ENCODE assay signal across 25 cellular contexts in the genomic region with DNA sequence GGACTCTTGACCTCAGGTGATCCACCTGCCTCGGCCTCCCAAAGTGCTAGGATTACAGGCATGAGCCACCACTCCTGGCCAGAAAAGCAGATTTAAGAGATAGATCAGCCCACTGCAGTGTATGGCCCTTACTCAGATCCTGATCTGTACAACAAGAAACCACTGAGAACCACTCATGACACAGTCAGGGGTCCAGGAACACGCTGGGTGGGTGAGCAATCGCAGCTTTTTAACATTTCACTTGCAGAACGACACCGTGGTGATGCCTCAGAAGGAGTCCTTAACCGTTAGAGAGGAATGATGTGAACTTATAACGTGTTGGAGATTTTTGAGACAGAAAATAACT. TPM values are rescaled to one million over a fixed set of nuclear protein-coding genes. Genes with fewer than 3 reads are reported as not detected.
A peak's percentile ranks its signal among the peaks of the same experiment; 100 is the strongest.
DNase-seq lines count a peak whose midpoint lies in the region; ATAC-seq and TF ChIP-seq lines count a peak whose summit lies in the region.
"Had no signal": no experiment of that assay in that cellular context is flagged by ENCODE, and none has a peak within 500 bp of the region (broad histone marks: within the 10 kb centered on the region; RNA-seq: fewer than 3 reads in every experiment).

No MANE protein-coding gene starts in this region.

- H3K27me3 ChIP-seq in osteoblast (ENCODE audit: insufficient read depth, low read length) = no peaks in the 10 kb centered on the region
- H3K27me3 ChIP-seq: SJCRH30 had no signal

- TF ChIP-seq CTCF in osteoblast (IDR thresholded peaks at IDR 0.05; ENCODE audit: extremely low read depth, low read depth, low read length) = no peak

- H3K9me3 Mint-ChIP-seq in activated naive CD8-positive, alpha-beta T cell treated with anti-CD3 and anti-CD28 coated beads, Interleukin-2, amount 50 U/mL, for 24 hours = no peaks in the 10 kb centered on the region
- H3K9me3 Mint-ChIP-seq in activated naive CD8-positive, alpha-beta T cell treated with anti-CD3 and anti-CD28 coated beads for 36 hours = peaks cover 4% of the 10 kb centered on the region
- H3K9me3 Mint-ChIP-seq in activated T-cell treated with anti-CD3 and anti-CD28 coated beads, Interleukin-2, amount 50 U/mL, for 4 hours = no peaks in the 10 kb centered on the region
- H3K9me3 Mint-ChIP-seq: CD4-positive, alpha-beta T cell had no signal

- ATAC-seq in activated naive CD8-positive, alpha-beta T cell treated with anti-CD3 and anti-CD28 coated beads, Interleukin-2, amount 50 U/mL, for 24 hours = peak; percentile 50
- no peak for ATAC-seq in activated T-cell treated with anti-CD3 and anti-CD28 coated beads, Interleukin-2, amount 50 U/mL, for 4 hours
- ATAC-seq: A549, Right ventricle myocardium inferior, SK-N-SH treated with all-trans-retinoic acid at 6 μM for 48 hours had no signal

- H3K4me1 ChIP-seq in osteoblast (ENCODE audit: insufficient read depth, low read length) = no peaks in the 10 kb centered on the region

- no peaks in the 10 kb centered on the region for H3K36me3 ChIP-seq in osteoblast (ENCODE audit: insufficient read depth, low read length)
- H3K36me3 ChIP-seq: SJCRH30 had no signal

- no peak overlapping the region for H3K27ac Mint-ChIP-seq in activated naive CD8-positive, alpha-beta T cell treated with anti-CD3 and anti-CD28 coated beads, Interleukin-2, amount 50 U/mL, for 24 hours
- H3K27ac Mint-ChIP-seq in activated naive CD8-positive, alpha-beta T cell treated with anti-CD3 and anti-CD28 coated beads for 36 hours = no peak overlapping the region
- H3K27ac Mint-ChIP-seq: CD4-positive, alpha-beta T cell had no signal

- H3K9me3 ChIP-seq in osteoblast (ENCODE audit: low read depth, low read length) = no peaks in the 10 kb centered on the region
- H3K9me3 ChIP-seq: A549, SJCRH30 had no signal

- H4K20me1 ChIP-seq in osteoblast (ENCODE audit: insufficient read depth, low read length) = no peaks in the 10 kb centered on the region

- DNase-seq in NCI-H748 (lab: John Stamatoyannopoulos, UW; ENCODE audit: unreplicated experiment) (peak; percentile 28), NCI-H748 treated with DMSO at 0.1 percent for 48 hours (lab: John Stamatoyannopoulos, UW) (no peak), NCI-H69 (lab: John Stamatoyannopoulos, UW) (peak; percentile 21), osteoblast (ENCODE audit: insufficient read length, low spot score, missing footprints) (peak; percentile 46), NCI-H2227 (lab: John Stamatoyannopoulos, UW; ENCODE audit: unreplicated experiment) (no peak)
- DNase-seq in activated naive CD8-positive, alpha-beta T cell treated with anti-CD3 and anti-CD28 coated beads, Interleukin-2, amount 50 U/mL, for 24 hours = no peak
- DNase-seq in activated naive CD8-positive, alpha-beta T cell treated with anti-CD3 and anti-CD28 coated beads for 36 hours = no peak
- no peak for DNase-seq in activated T-cell treated with anti-CD3 and anti-CD28 coated beads, Interleukin-2, amount 50 U/mL, for 4 hours
- DNase-seq: AML-193; CD4-positive, alpha-beta T cell; GOT3; HCEC 1CT; NCI-H1048; NCI-H1694 treated with DMSO at 0.1 percent for 48 hours; NCI-H2081; NCI-H510A; NCI-H774; PC-9; SJCRH30 had no signal

- no peak overlapping the region for H3K4me2 ChIP-seq in osteoblast (ENCODE audit: insufficient read depth, low read length)
- H3K4me2 ChIP-seq: A549; BLaER1 treated with 17β-estradiol and CSF1 and Interleukin-3, amounts not matched to agents 10 nM and 100 nM; PC-9 had no signal

- H3K36me3 Mint-ChIP-seq in activated naive CD8-positive, alpha-beta T cell treated with anti-CD3 and anti-CD28 coated beads, Interleukin-2, amount 50 U/mL, for 24 hours (ENCODE audit: low read depth) = peaks cover 8% of the 10 kb centered on the region
- H3K36me3 Mint-ChIP-seq in activated naive CD8-positive, alpha-beta T cell treated with anti-CD3 and anti-CD28 coated beads for 36 hours = peaks cover 7% of the 10 kb centered on the region
- H3K36me3 Mint-ChIP-seq in activated T-cell treated with anti-CD3 and anti-CD28 coated beads, Interleukin-2, amount 50 U/mL, for 4 hours (ENCODE audit: insufficient read depth) = no peaks in the 10 kb centered on the region

- no peak overlapping the region for H3K4me3 Mint-ChIP-seq in activated naive CD8-positive, alpha-beta T cell treated with anti-CD3 and anti-CD28 coated beads, Interleukin-2, amount 50 U/mL, for 24 hours
- H3K4me3 Mint-ChIP-seq in activated naive CD8-positive, alpha-beta T cell treated with anti-CD3 and anti-CD28 coated beads for 36 hours = no peak overlapping the region
- H3K4me3 Mint-ChIP-seq in activated T-cell treated with anti-CD3 and anti-CD28 coated beads, Interleukin-2, amount 50 U/mL, for 4 hours = no peak overlapping the region
- H3K4me3 Mint-ChIP-seq: CD4-positive, alpha-beta T cell; IgD-negative memory B cell had no signal

- peaks cover 2% of the 10 kb centered on the region for H3K4me1 Mint-ChIP-seq in activated naive CD8-positive, alpha-beta T cell treated with anti-CD3 and anti-CD28 coated beads, Interleukin-2, amount 50 U/mL, for 24 hours
- no peaks in the 10 kb centered on the region for H3K4me1 Mint-ChIP-seq in activated naive CD8-positive, alpha-beta T cell treated with anti-CD3 and anti-CD28 coated beads for 36 hours
- no peaks in the 10 kb centered on the region for H3K4me1 Mint-ChIP-seq in activated T-cell treated with anti-CD3 and anti-CD28 coated beads, Interleukin-2, amount 50 U/mL, for 4 hours (ENCODE audit: low read depth)

- no peaks in the 10 kb centered on the region for H3K79me2 ChIP-seq in osteoblast (ENCODE audit: insufficient read depth, low read length)

- no peak overlapping the region for H2AFZ ChIP-seq in osteoblast (ENCODE audit: low read length)
- H2AFZ ChIP-seq: PC-9 had no signal

- no peaks in the 10 kb centered on the region for H3K27me3 Mint-ChIP-seq in activated naive CD8-positive, alpha-beta T cell treated with anti-CD3 and anti-CD28 coated beads, Interleukin-2, amount 50 U/mL, for 24 hours
- no peaks in the 10 kb centered on the region for H3K27me3 Mint-ChIP-seq in activated naive CD8-positive, alpha-beta T cell treated with anti-CD3 and anti-CD28 coated beads for 36 hours
- H3K27me3 Mint-ChIP-seq in activated T-cell treated with anti-CD3 and anti-CD28 coated beads, Interleukin-2, amount 50 U/mL, for 4 hours (ENCODE audit: low read depth) = no peaks in the 10 kb centered on the region
- H3K27me3 Mint-ChIP-seq: CD4-positive, alpha-beta T cell; IgD-negative memory B cell had no signal

- H3K27ac ChIP-seq in osteoblast (ENCODE audit: low read depth, low read length) = no peak overlapping the region
- H3K27ac ChIP-seq: A549; BLaER1 treated with 17β-estradiol and CSF1 and Interleukin-3, amounts not matched to agents 10 nM and 100 nM; PC-9; SJCRH30 had no signal

- H3K4me3 ChIP-seq in osteoblast (ENCODE audit: insufficient read depth, low read length) = no peak overlapping the region
- H3K4me3 ChIP-seq: A549; BLaER1 treated with 17β-estradiol and CSF1 and Interleukin-3, amounts not matched to agents 10 nM and 100 nM; PC-9; SJCRH30 had no signal

RNA-seq across cellular contexts. Expression of a gene that starts 45.3 kb away (rescaled TPM):
- total RNA-seq in activated naive CD8-positive, alpha-beta T cell treated with anti-CD3 and anti-CD28 coated beads for 36 hours = 10 to 100 TPM; 74.1 to 74.6 TPM
- 19.2 and 22.4 TPM in 2 replicates for total RNA-seq in osteoblast
- 10 to 100 TPM; 69.5 to 89.1 (median 87.7) TPM for total RNA-seq in activated T-cell treated with anti-CD3 and anti-CD28 coated beads, Interleukin-2, amount 50 U/mL, for 4 hours

RNA-seq across cellular contexts. Expression of a gene that starts 45.8 kb away (rescaled TPM):
- total RNA-seq in activated naive CD8-positive, alpha-beta T cell treated with anti-CD3 and anti-CD28 coated beads for 36 hours = 1 to 10 TPM; 2.5 to 2.9 TPM
- 1.8 and 2.7 TPM in 2 replicates for total RNA-seq in osteoblast
- 1 to 10 TPM; 1.3 to 1.9 (median 1.8) TPM for total RNA-seq in activated T-cell treated with anti-CD3 and anti-CD28 coated beads, Interleukin-2, amount 50 U/mL, for 4 hours
- total RNA-seq: RPMI7951 had no signal

RNA-seq across cellular contexts. Expression of a gene that starts 47.3 kb away (rescaled TPM):
- 10 to 100 TPM; 54.6 to 54.9 TPM for total RNA-seq in activated naive CD8-positive, alpha-beta T cell treated with anti-CD3 and anti-CD28 coated beads for 36 hours
- 26.2 and 30.4 TPM in 2 replicates for total RNA-seq in osteoblast
- 10 to 100 TPM; 81.6 to 99.0 (median 86.3) TPM for total RNA-seq in activated T-cell treated with anti-CD3 and anti-CD28 coated beads, Interleukin-2, amount 50 U/mL, for 4 hours

Comparison
In these comparisons a context has a peak if more than half of its experiments do, and no peak if none do; other contexts are left out.
1. DNase-seq: peak in NCI-H748 (single experiment), NCI-H69 (single experiment) and osteoblast (single experiment); none in NCI-H748 treated with DMSO at 0.1 percent for 48 hours (single experiment), activated naive CD8-positive, alpha-beta T cell treated with anti-CD3 and anti-CD28 coated beads, Interleukin-2, amount 50 U/mL, for 24 hours (single experiment), activated naive CD8-positive, alpha-beta T cell treated with anti-CD3 and anti-CD28 coated beads for 36 hours (single experiment), activated T-cell treated with anti-CD3 and anti-CD28 coated beads, Interleukin-2, amount 50 U/mL, for 4 hours (single experiment) and NCI-H2227 (single experiment).